14 cellular contexts compared by ENCODE assay signal in genomic region chr2:10783421-10783820, GRCh38.
"Had no signal": no experiment of that assay in that cellular context is flagged by ENCODE, and none has a peak within 500 bp of the region (broad histone marks: within the 10 kb centered on the region; RNA-seq: fewer than 3 reads in every experiment).

No MANE protein-coding gene starts in this region.

- DNase-seq: activated CD4-positive, alpha-beta T cell treated with anti-CD3 and anti-CD28 coated beads, Interleukin-2, amount 50 U/mL, for 48 hours; activated CD4-positive, CD25-positive, alpha-beta regulatory T cell treated with anti-CD3 and anti-CD28 coated beads, Interleukin-2, amount 50 U/mL, for 72 hours; activated CD8-positive, alpha-beta memory T cell treated with anti-CD3 and anti-CD28 coated beads, Interleukin-2, amount 10 ng/mL, durations not matched to agents 7 days and 5 days; activated effector memory CD4-positive, alpha-beta T cell treated with Interleukin-2 at 50 U/mL for 16 hours; activated naive CD8-positive, alpha-beta T cell treated with anti-CD3 and anti-CD28 coated beads for 36 hours; activated T-cell treated with anti-CD3 and anti-CD28 coated beads, Interleukin-2, amount 50 U/mL, for 24 hours; anterior cingulate cortex; effector CD8-positive, alpha-beta T cell; thyroid gland; uterus had no signal

- H3K9me3 ChIP-seq: thyroid gland, uterus had no signal

- H3K9ac ChIP-seq: parathyroid adenoma had no signal

- H3K27ac ChIP-seq: cardiac muscle cell, coronary artery, parathyroid adenoma, skin epidermis, uterus had no signal

- H3K4me3 Mint-ChIP-seq: activated CD8-positive, alpha-beta memory T cell treated with anti-CD3 and anti-CD28 coated beads, Interleukin-2, amount 10 ng/mL, durations not matched to agents 7 days and 5 days; activated naive CD8-positive, alpha-beta T cell treated with anti-CD3 and anti-CD28 coated beads for 36 hours; activated T-cell treated with anti-CD3 and anti-CD28 coated beads, Interleukin-2, amount 50 U/mL, for 24 hours had no signal

- H2AFZ ChIP-seq: parathyroid adenoma had no signal

- ATAC-seq: activated CD8-positive, alpha-beta memory T cell treated with anti-CD3 and anti-CD28 coated beads, Interleukin-2, amount 10 ng/mL, durations not matched to agents 7 days and 5 days had no signal

- H3K9me3 Mint-ChIP-seq: activated naive CD8-positive, alpha-beta T cell treated with anti-CD3 and anti-CD28 coated beads for 36 hours; activated T-cell treated with anti-CD3 and anti-CD28 coated beads, Interleukin-2, amount 50 U/mL, for 24 hours had no signal

- H3K4me1 Mint-ChIP-seq: activated naive CD8-positive, alpha-beta T cell treated with anti-CD3 and anti-CD28 coated beads for 36 hours had no signal

- H3K27ac Mint-ChIP-seq: activated CD8-positive, alpha-beta memory T cell treated with anti-CD3 and anti-CD28 coated beads, Interleukin-2, amount 10 ng/mL, durations not matched to agents 7 days and 5 days; activated naive CD8-positive, alpha-beta T cell treated with anti-CD3 and anti-CD28 coated beads for 36 hours had no signal

- H3K4me3 ChIP-seq: cardiac muscle cell, coronary artery, skin epidermis, thyroid gland, uterus had no signal

- H3K36me3 ChIP-seq: uterus had no signal

- H3K4me1 ChIP-seq: uterus had no signal

- H3K27me3 Mint-ChIP-seq: activated CD8-positive, alpha-beta memory T cell treated with anti-CD3 and anti-CD28 coated beads, Interleukin-2, amount 10 ng/mL, durations not matched to agents 7 days and 5 days; activated naive CD8-positive, alpha-beta T cell treated with anti-CD3 and anti-CD28 coated beads for 36 hours; activated T-cell treated with anti-CD3 and anti-CD28 coated beads, Interleukin-2, amount 50 U/mL, for 24 hours had no signal

- H3K79me2 ChIP-seq: parathyroid adenoma had no signal

- H3K27me3 ChIP-seq: cardiac muscle cell, thyroid gland, uterus had no signal
